In genomic region chr17:7001562-7001961, GRCh38 we compare ENCODE assay signal across 8 cellular contexts. TPM values are rescaled to one million over a fixed set of nuclear protein-coding genes. Genes with fewer than 3 reads are reported as not detected.
DNase-seq lines count a peak whose midpoint lies in the region; ATAC-seq, FAIRE-seq and TF ChIP-seq lines count a peak whose summit lies in the region.

No MANE protein-coding gene starts in this region.

- intact Hi-C loops in kidney (cut with DNase I) = loop anchor here (10.0 kb wide), 1 partner anchor 327 kb away; no protein-coding TSS in a partner anchor

- no peaks in the 10 kb centered on the region for H3K9me3 ChIP-seq in kidney (ENCODE audit: control insufficient read depth in 1 of 2, low read length in 2 of 2)

- no peak overlapping the region for H3K4me3 Mint-ChIP-seq in activated T-helper 17 cell treated with anti-CD3 and anti-CD28 coated beads, Interleukin-2, amount 50 U/mL, for 72 hours

- no peak overlapping the region for H3K4me3 ChIP-seq in AG04449 (ENCODE audit: low read depth, low read length)
- H3K4me3 ChIP-seq in kidney (ENCODE audit: low read length in 2 of 2) = no peak overlapping the region

- FAIRE-seq in kidney (lab: Jason Lieb, UNC) = no peak

- H3K9ac ChIP-seq in kidney (ENCODE audit: low read length in 2 of 2) = no peak overlapping the region

- peaks cover 17% of the 10 kb centered on the region for H3K4me1 Mint-ChIP-seq in activated T-helper 17 cell treated with anti-CD3 and anti-CD28 coated beads, Interleukin-2, amount 50 U/mL, for 72 hours

- peak overlapping the region; percentile 5 for H3K27ac Mint-ChIP-seq in activated T-helper 17 cell treated with anti-CD3 and anti-CD28 coated beads, Interleukin-2, amount 50 U/mL, for 72 hours

- H3K27ac ChIP-seq in kidney (ENCODE audit: low read depth in 2 of 2, low read length in 2 of 2) = no peak overlapping the region

- peaks cover 0 to 2% of the 10 kb centered on the region in 2 donors for H3K4me1 ChIP-seq in kidney (ENCODE audit: control insufficient read depth in 1 of 2, insufficient read depth in 1 of 2, low read depth in 1 of 2, low read length in 2 of 2)

- CTCF ChIA-PET in AG04449 (lab: Yijun Ruan, JAX) = interaction anchor here (1.0 to 14.9 kb wide), 9 partner anchors 8 to 334 kb away, joined by 3 to 301 read pairs (median 22); partner anchors contain the start of genes BCL6B and RNASEK

- peaks cover 82% of the 10 kb centered on the region for H3K36me3 Mint-ChIP-seq in activated T-helper 17 cell treated with anti-CD3 and anti-CD28 coated beads, Interleukin-2, amount 50 U/mL, for 72 hours (ENCODE audit: low read depth)

- no peaks in the 10 kb centered on the region for H3K9me3 Mint-ChIP-seq in activated T-helper 17 cell treated with anti-CD3 and anti-CD28 coated beads, Interleukin-2, amount 50 U/mL, for 72 hours

- POLR2A ChIA-PET in AG04449 (lab: Yijun Ruan, JAX) = no interaction called here

- DNase-seq in AG04449 (ENCODE audit: low read depth, low spot score) (no peak), HCEC 1CT (peak; percentile 12), kidney (peak; percentile 39), C1 segment of cervical spinal cord (lab: John Stamatoyannopoulos, UW) (no peak), Ammon's horn (ENCODE audit: low spot score) (no peak), ureter (ENCODE audit: low spot score) (no peak)

- TF ChIP-seq CTCF in AG04449 (IDR thresholded peaks at IDR 0.05; ENCODE audit: insufficient read depth, low read length, missing control alignments) (peak; percentile 53), kidney (IDR thresholded peaks at IDR 0.05; ENCODE audit: borderline replicate concordance, extremely low read depth, insufficient read depth) (peak; percentile 37)

- ATAC-seq in activated T-helper 17 cell treated with anti-CD3 and anti-CD28 coated beads, Interleukin-2, amount 50 U/mL, for 72 hours (replicated peaks) = no peak
- ATAC-seq in HG02884 (IDR thresholded peaks at IDR 0.05; ENCODE audit: unreplicated experiment) = no peak

- H3K36me3 ChIP-seq in kidney (ENCODE audit: control insufficient read depth in 1 of 2, insufficient read depth in 2 of 2, low read length in 2 of 2) = peaks cover 12 to 23% of the 10 kb centered on the region in 2 donors

- H3K27me3 Mint-ChIP-seq in activated T-helper 17 cell treated with anti-CD3 and anti-CD28 coated beads, Interleukin-2, amount 50 U/mL, for 72 hours = no peaks in the 10 kb centered on the region

RNA-seq across cellular contexts. Expression of gene ALOX12, which starts 5.7 kb away (rescaled TPM):
- total RNA-seq in activated T-helper 17 cell treated with anti-CD3 and anti-CD28 coated beads, Interleukin-2, amount 50 U/mL, for 72 hours = not detected
- total RNA-seq in kidney (not detected), ureter (1.9 TPM)
- not detected for polyA plus RNA-seq in kidney (ENCODE audit: insufficient read depth, low read depth, low replicate concordance)

RNA-seq across cellular contexts. Expression of gene RNASEK, which starts 10.9 kb away (rescaled TPM):
- total RNA-seq in activated T-helper 17 cell treated with anti-CD3 and anti-CD28 coated beads, Interleukin-2, amount 50 U/mL, for 72 hours = 100 to 1,000 TPM; 162 to 180 TPM
- total RNA-seq in kidney (195 TPM), ureter (151 TPM)
- 971 TPM for polyA plus RNA-seq in kidney (ENCODE audit: insufficient read depth, low read depth, low replicate concordance)

RNA-seq across cellular contexts. Expression of gene BCL6B, which starts 21.3 kb away (rescaled TPM):
- total RNA-seq in activated T-helper 17 cell treated with anti-CD3 and anti-CD28 coated beads, Interleukin-2, amount 50 U/mL, for 72 hours = 1 to 10 TPM in 1 of 2 donors, under 1 TPM in 1; 0.50 to 2.3 TPM
- total RNA-seq in kidney (33.3 TPM), ureter (21.6 TPM)
- 4.4 TPM for polyA plus RNA-seq in kidney (ENCODE audit: insufficient read depth, low read depth, low replicate concordance)

RNA-seq across cellular contexts. Expression of gene SLC16A13, which starts 34.3 kb away (rescaled TPM):
- 10 to 100 TPM; 10.7 to 11.8 TPM for total RNA-seq in activated T-helper 17 cell treated with anti-CD3 and anti-CD28 coated beads, Interleukin-2, amount 50 U/mL, for 72 hours
- total RNA-seq in kidney (6.5 TPM), ureter (6.7 TPM)
- 11.6 TPM for polyA plus RNA-seq in kidney (ENCODE audit: insufficient read depth, low read depth, low replicate concordance)

RNA-seq across cellular contexts. Expression of gene SLC16A11, which starts 42.3 kb away (rescaled TPM):
- total RNA-seq in activated T-helper 17 cell treated with anti-CD3 and anti-CD28 coated beads, Interleukin-2, amount 50 U/mL, for 72 hours = 1 to 10 TPM in 1 of 2 donors, under 1 TPM in 1; 0.63 to 3.5 TPM
- total RNA-seq in kidney (2.1 TPM), ureter (2.8 TPM)
- polyA plus RNA-seq in kidney (ENCODE audit: insufficient read depth, low read depth, low replicate concordance) = 7.8 TPM

Comparison
In these comparisons a context has a peak if more than half of its experiments do, and no peak if none do; other contexts are left out.
1. DNase-seq: peak in HCEC 1CT (single experiment) and kidney (single experiment); none in AG04449 (single experiment), C1 segment of cervical spinal cord (0 of 14), Ammon's horn (single experiment) and ureter (single experiment).